8 cellular contexts compared by ENCODE assay signal in genomic region chr9:125190371-125190801, GRCh38. TPM values are rescaled to one million over a fixed set of nuclear protein-coding genes. Genes with fewer than 3 reads are reported as not detected.
DNase-seq lines count a peak whose midpoint lies in the region; ATAC-seq and TF ChIP-seq lines count a peak whose summit lies in the region.

No MANE protein-coding gene starts in this region.

- 90% methylated on average over 2 of the region's 13 CpGs; no CpG with 5 or more reads in 1 of the 2 experiments for WGBS in IMR-90 (ENCODE audit: extremely low coverage in 2 of 2, insufficient read length in 1 of 2), 2 experiments

- H3K36me3 ChIP-seq in IMR-90 (ENCODE audit: control insufficient read depth, insufficient read depth, low read length) = no peaks in the 10 kb centered on the region

- peak overlapping the region; percentile 58 for H2AK9ac ChIP-seq in IMR-90 (replicated peaks; ENCODE audit: low read depth, low read length, poor library complexity)

- H3K18ac ChIP-seq in IMR-90 (ENCODE audit: low read depth, low read length) = no peak overlapping the region

- H3K9ac ChIP-seq in IMR-90 (ENCODE audit: low read depth, low read length) = peak overlapping the region; percentile 91

- H4K8ac ChIP-seq in IMR-90 (ENCODE audit: low read depth in 2 of 2, low read length in 2 of 2) = peak overlapping the region; percentile 91 to 97

- in situ Hi-C loops in IMR-90 (cut with MboI; ENCODE audit: low sequenced_read_pairs) (no loop called here), KBM-7 (cut with MboI; ENCODE audit: low pct_unique_long_range_greater_than_20kb, low sequenced_read_pairs) (no loop called here)

- POLR2A ChIA-PET in IMR-90 (lab: Charles Lee; ENCODE audit: unreplicated experiment) = no interaction called here
- POLR2A ChIA-PET in activated naive CD8-positive, alpha-beta T cell treated with anti-CD3 and anti-CD28 coated beads, Interleukin-2, amount 10 ng/mL, durations not matched to agents 7 days and 5 days (lab: Charles Lee) = interaction anchor here (0.6 to 2.1 kb wide), 8 partner anchors 8 to 494 kb away, joined by 3 to 29 read pairs (median 4); partner anchors contain the start of genes ARPC5L, GOLGA1, HSPA5 and RABEPK

- H3K4ac ChIP-seq in IMR-90 (ENCODE audit: low read depth, low read length) = peak overlapping the region; percentile 67

- no peaks in the 10 kb centered on the region for H3K27me3 ChIP-seq in IMR-90 (ENCODE audit: control insufficient read depth, insufficient read depth, low read length)

- H3K4me3 ChIP-seq in IMR-90 (ENCODE audit: insufficient read depth, low read depth, low read length) = peak overlapping the region; percentile 63

- no peak overlapping the region for H2BK120ac ChIP-seq in IMR-90 (ENCODE audit: low read depth, low read length)

- peaks cover 4% of the 10 kb centered on the region; the same call in 1 of the 2 replicates for H3K4me1 ChIP-seq in IMR-90 (ENCODE audit: control insufficient read depth, insufficient read depth, low read length)

- peaks cover 35% of the 10 kb centered on the region for H3K4me1 Mint-ChIP-seq in CD14-positive monocyte
- H3K4me1 Mint-ChIP-seq in activated naive CD8-positive, alpha-beta T cell treated with anti-CD3 and anti-CD28 coated beads, Interleukin-2, amount 10 ng/mL, durations not matched to agents 7 days and 5 days = peaks cover 36% of the 10 kb centered on the region
- peaks cover 6 to 29% of the 10 kb centered on the region in 2 donors for H3K4me1 Mint-ChIP-seq in stimulated activated naive B cell treated with anti-CD40 and anti-IgM and Interleukin-4, amounts not matched to agents 10 μg/mL and 1 μg/mL and 100 μg/mL, for 72 hours

- peak; percentile 3 for ATAC-seq in IMR-90 (ENCODE audit: low read depth)
- no peak for ATAC-seq in activated naive CD8-positive, alpha-beta T cell treated with anti-CD3 and anti-CD28 coated beads, Interleukin-2, amount 10 ng/mL, durations not matched to agents 7 days and 5 days (ENCODE audit: low read depth)
- ATAC-seq in stimulated activated naive B cell treated with anti-CD40 and anti-IgM and Interleukin-4, amounts not matched to agents 10 μg/mL and 1 μg/mL and 100 μg/mL, for 72 hours (replicated peaks) = peak; percentile 2 to 5
- no peak for ATAC-seq in HG03378 (IDR thresholded peaks at IDR 0.05; ENCODE audit: unreplicated experiment)
- ATAC-seq in HG02938 (IDR thresholded peaks at IDR 0.05; ENCODE audit: unreplicated experiment) = no peak

- peak overlapping the region; percentile 45; the same call in 1 of the 2 replicates for H2AK5ac ChIP-seq in IMR-90 (ENCODE audit: low read depth, low read length)

- H3K79me1 ChIP-seq in IMR-90 (ENCODE audit: low read depth in 1 of 2, low read length in 2 of 2) = peaks cover 5 to 34% of the 10 kb centered on the region in 2 experiments; a peak in 3 of 4 replicates

- H3K27me3 Mint-ChIP-seq in CD14-positive monocyte (ENCODE audit: low read depth in 3 of 3) = peaks cover 0 to 1% (median 0%) of the 10 kb centered on the region in 3 donors
- no peaks in the 10 kb centered on the region for H3K27me3 Mint-ChIP-seq in activated naive CD8-positive, alpha-beta T cell treated with anti-CD3 and anti-CD28 coated beads, Interleukin-2, amount 10 ng/mL, durations not matched to agents 7 days and 5 days
- H3K27me3 Mint-ChIP-seq in stimulated activated naive B cell treated with anti-CD40 and anti-IgM and Interleukin-4, amounts not matched to agents 10 μg/mL and 1 μg/mL and 100 μg/mL, for 72 hours = no peaks in the 10 kb centered on the region

- peak overlapping the region; percentile 67 for H2BK5ac ChIP-seq in IMR-90 (ENCODE audit: low read depth, low read length, poor library complexity, severe bottlenecking)

- H3K9me3 Mint-ChIP-seq in CD14-positive monocyte = no peaks in the 10 kb centered on the region
- no peaks in the 10 kb centered on the region for H3K9me3 Mint-ChIP-seq in activated naive CD8-positive, alpha-beta T cell treated with anti-CD3 and anti-CD28 coated beads, Interleukin-2, amount 10 ng/mL, durations not matched to agents 7 days and 5 days
- no peaks in the 10 kb centered on the region for H3K9me3 Mint-ChIP-seq in stimulated activated naive B cell treated with anti-CD40 and anti-IgM and Interleukin-4, amounts not matched to agents 10 μg/mL and 1 μg/mL and 100 μg/mL, for 72 hours

- no peaks in the 10 kb centered on the region; the same call in 1 of the 2 replicates for H3K9me1 ChIP-seq in IMR-90 (ENCODE audit: insufficient read depth, low read length)

- peak overlapping the region; percentile 65 for H3K4me2 ChIP-seq in IMR-90 (ENCODE audit: low read depth, low read length)

- H3K23ac ChIP-seq in IMR-90 (ENCODE audit: low read depth, low read length) = peak overlapping the region; percentile 64

- H3K56ac ChIP-seq in IMR-90 (ENCODE audit: extremely low read depth, insufficient read depth, low read length) = peak overlapping the region; percentile 91; the same call in 1 of the 2 replicates

- H3K4me3 Mint-ChIP-seq in CD14-positive monocyte = peak overlapping the region; percentile 94 to 95
- H3K4me3 Mint-ChIP-seq in activated naive CD8-positive, alpha-beta T cell treated with anti-CD3 and anti-CD28 coated beads, Interleukin-2, amount 10 ng/mL, durations not matched to agents 7 days and 5 days = peak overlapping the region; percentile 96
- peak overlapping the region; percentile 93 to 98 for H3K4me3 Mint-ChIP-seq in stimulated activated naive B cell treated with anti-CD40 and anti-IgM and Interleukin-4, amounts not matched to agents 10 μg/mL and 1 μg/mL and 100 μg/mL, for 72 hours

- dilution Hi-C loops in IMR-90 (cut with HindIII; ENCODE audit: low sequenced_read_pairs, unreplicated experiment) = no loop called here

- peak overlapping the region; percentile 78 for H3K14ac ChIP-seq in IMR-90 (replicated peaks; ENCODE audit: low read depth, low read length)

- no peaks in the 10 kb centered on the region for H3K9me3 ChIP-seq in IMR-90 (ENCODE audit: control insufficient read depth, insufficient read depth, low read length)

- H3K27ac ChIP-seq in IMR-90 (ENCODE audit: insufficient read depth, low read length) = peak overlapping the region; percentile 77

- H3K36me3 Mint-ChIP-seq in CD14-positive monocyte = peaks cover 2 to 14% of the 10 kb centered on the region in 2 donors
- H3K36me3 Mint-ChIP-seq in activated naive CD8-positive, alpha-beta T cell treated with anti-CD3 and anti-CD28 coated beads, Interleukin-2, amount 10 ng/mL, durations not matched to agents 7 days and 5 days = no peaks in the 10 kb centered on the region
- H3K36me3 Mint-ChIP-seq in stimulated activated naive B cell treated with anti-CD40 and anti-IgM and Interleukin-4, amounts not matched to agents 10 μg/mL and 1 μg/mL and 100 μg/mL, for 72 hours = peaks cover 0 to 4% of the 10 kb centered on the region in 2 donors

- no peak for TF ChIP-seq RAD21 in IMR-90 (IDR thresholded peaks at IDR 0.05; ENCODE audit: low read length)

- no peak overlapping the region for H2BK15ac ChIP-seq in IMR-90 (ENCODE audit: low read depth, low read length)

- BruUV-seq in IMR-90 (replicated peaks; lab: Mats Ljungman, UMichigan) = no TSS peak

- no peak for TF ChIP-seq CTCF in CD14-positive monocyte (IDR thresholded peaks at IDR 0.05)
- TF ChIP-seq CTCF in IMR-90 (conservative IDR thresholded peaks at IDR 0.05; ENCODE audit: low read depth, low read length) = no peak

- peak overlapping the region; percentile 33 for H4K5ac ChIP-seq in IMR-90 (ENCODE audit: low read depth, low read length)

- H4K91ac ChIP-seq in IMR-90 (ENCODE audit: insufficient read depth, low read depth, low read length) = peak overlapping the region; percentile 87; the same call in 1 of the 2 replicates

- peak overlapping the region; percentile 88 for H2AFZ ChIP-seq in IMR-90 (replicated peaks; ENCODE audit: low read length, poor library complexity)

- H4K20me1 ChIP-seq in IMR-90 (ENCODE audit: insufficient read depth, low read length) = peaks cover 25% of the 10 kb centered on the region

- intact Hi-C loops in CD14-positive monocyte (cut with micrococcal nuclease) (loop anchor here in 1 of 2 donors (10.0 kb wide), 1 partner anchor 74 kb away; the partner anchor contains the start of gene GAPVD1), IMR-90 (cut with micrococcal nuclease) (no loop called here)

- peak overlapping the region; percentile 86 to 95 (median 93) for H3K27ac Mint-ChIP-seq in CD14-positive monocyte
- peak overlapping the region; percentile 96 for H3K27ac Mint-ChIP-seq in activated naive CD8-positive, alpha-beta T cell treated with anti-CD3 and anti-CD28 coated beads, Interleukin-2, amount 10 ng/mL, durations not matched to agents 7 days and 5 days
- H3K27ac Mint-ChIP-seq in stimulated activated naive B cell treated with anti-CD40 and anti-IgM and Interleukin-4, amounts not matched to agents 10 μg/mL and 1 μg/mL and 100 μg/mL, for 72 hours = peak overlapping the region; percentile 95

- no peak for TF ChIP-seq POLR2A in IMR-90 (IDR thresholded peaks at IDR 0.05; ENCODE audit: low read depth, low read length)

- no peak overlapping the region for H2BK20ac ChIP-seq in IMR-90 (ENCODE audit: low read depth, low read length)

- DNase-seq in CD14-positive monocyte (ENCODE audit: low spot score) = no peak
- no peak for DNase-seq in IMR-90
- DNase-seq in activated naive CD8-positive, alpha-beta T cell treated with anti-CD3 and anti-CD28 coated beads, Interleukin-2, amount 10 ng/mL, durations not matched to agents 7 days and 5 days = peak; percentile 45
- DNase-seq in iris pigment epithelial cell (ENCODE audit: low read depth) = peak; percentile 9
- no peak for DNase-seq in stimulated activated naive B cell treated with anti-CD40 and anti-IgM and Interleukin-4, amounts not matched to agents 10 μg/mL and 1 μg/mL and 100 μg/mL, for 72 hours
- DNase-seq in KBM-7 = no peak

- CTCF ChIA-PET in IMR-90 (lab: Yijun Ruan, JAX) = no interaction called here

RNA-seq across cellular contexts. Expression of gene PPP6C, which starts 0.8 kb away (rescaled TPM):
- 10 to 100 TPM; 36.9 to 48.1 TPM for polyA plus RNA-seq in CD14-positive monocyte
- 15.4 and 27.5 TPM in 2 replicates for total RNA-seq in IMR-90 (2012; rRNA removed)
- polyA plus RNA-seq in IMR-90 (2012; rRNA removed) = 12.9 and 14.5 TPM in 2 replicates
- 3.5 and 3.9 TPM in 2 replicates for polyA plus RNA-seq in IMR-90 (2012; cell fraction: cytosol; rRNA removed)
- 1.6 and 7.7 TPM in 2 replicates for polyA plus RNA-seq in IMR-90 (2012; cell fraction: nucleus; rRNA removed; ENCODE audit: low replicate concordance)
- 10 to 100 TPM; 48.8 to 50.4 TPM for total RNA-seq in activated naive CD8-positive, alpha-beta T cell treated with anti-CD3 and anti-CD28 coated beads, Interleukin-2, amount 10 ng/mL, durations not matched to agents 7 days and 5 days

RNA-seq across cellular contexts. Expression of gene RABEPK, which starts 10.0 kb away (rescaled TPM):
- polyA plus RNA-seq in CD14-positive monocyte (10 to 100 TPM; 17.5 to 18.5 TPM), IMR-90 (2012; rRNA removed) (43.9 and 44.6 TPM in 2 replicates)
- 49.7 and 59.7 TPM in 2 replicates for total RNA-seq in IMR-90 (2012; rRNA removed)
- 33.0 and 37.2 TPM in 2 replicates for polyA plus RNA-seq in IMR-90 (2012; cell fraction: cytosol; rRNA removed)
- polyA plus RNA-seq in IMR-90 (2012; cell fraction: nucleus; rRNA removed; ENCODE audit: low replicate concordance) = 23.4 and 31.8 TPM in 2 replicates
- total RNA-seq in activated naive CD8-positive, alpha-beta T cell treated with anti-CD3 and anti-CD28 coated beads, Interleukin-2, amount 10 ng/mL, durations not matched to agents 7 days and 5 days = 10 to 100 TPM in 1 of 2 experiments, 1 to 10 TPM in 1; 9.9 to 12.3 TPM

RNA-seq across cellular contexts. Expression of gene SCAI, which starts 47.1 kb away (rescaled TPM):
- polyA plus RNA-seq in CD14-positive monocyte (under 1 TPM; 0.76 to 0.84 TPM), IMR-90 (2012; rRNA removed) (2.5 and 3.6 TPM in 2 replicates)
- 13.3 and 14.5 TPM in 2 replicates for total RNA-seq in IMR-90 (2012; rRNA removed)
- polyA plus RNA-seq in IMR-90 (2012; cell fraction: cytosol; rRNA removed) = 0.79 and 1.1 TPM in 2 replicates
- 1.5 and 12.2 TPM in 2 replicates for polyA plus RNA-seq in IMR-90 (2012; cell fraction: nucleus; rRNA removed; ENCODE audit: low replicate concordance)
- 10 to 100 TPM; 12.6 to 12.8 TPM for total RNA-seq in activated naive CD8-positive, alpha-beta T cell treated with anti-CD3 and anti-CD28 coated beads, Interleukin-2, amount 10 ng/mL, durations not matched to agents 7 days and 5 days

RNA-seq across cellular contexts. Expression of gene HSPA5, which starts 50.8 kb away (rescaled TPM):
- polyA plus RNA-seq in CD14-positive monocyte (100 to 1,000 TPM; 105 to 156 TPM), IMR-90 (2012; rRNA removed) (391 and 419 TPM in 2 replicates)
- total RNA-seq in IMR-90 (2012; rRNA removed) = 118 and 147 TPM in 2 replicates
- 180 and 209 TPM in 2 replicates for polyA plus RNA-seq in IMR-90 (2012; cell fraction: cytosol; rRNA removed)
- polyA plus RNA-seq in IMR-90 (2012; cell fraction: nucleus; rRNA removed; ENCODE audit: low replicate concordance) = 99.1 and 172 TPM in 2 replicates
- total RNA-seq in activated naive CD8-positive, alpha-beta T cell treated with anti-CD3 and anti-CD28 coated beads, Interleukin-2, amount 10 ng/mL, durations not matched to agents 7 days and 5 days = 10 to 100 TPM; 77.4 to 81.3 TPM

Comparison
In these comparisons a context has a peak if more than half of its experiments do, and no peak if none do; other contexts are left out.
1. DNase-seq: peak in activated naive CD8-positive, alpha-beta T cell treated with anti-CD3 and anti-CD28 coated beads, Interleukin-2, amount 10 ng/mL, durations not matched to agents 7 days and 5 days (single experiment) and iris pigment epithelial cell (single experiment); none in CD14-positive monocyte (single experiment), IMR-90 (single experiment), stimulated activated naive B cell treated with anti-CD40 and anti-IgM and Interleukin-4, amounts not matched to agents 10 μg/mL and 1 μg/mL and 100 μg/mL, for 72 hours (single experiment) and KBM-7 (single experiment).
2. ATAC-seq: peak in IMR-90 (single experiment) and stimulated activated naive B cell treated with anti-CD40 and anti-IgM and Interleukin-4, amounts not matched to agents 10 μg/mL and 1 μg/mL and 100 μg/mL, for 72 hours (2 of 2); none in activated naive CD8-positive, alpha-beta T cell treated with anti-CD3 and anti-CD28 coated beads, Interleukin-2, amount 10 ng/mL, durations not matched to agents 7 days and 5 days (single experiment), HG03378 (single experiment) and HG02938 (single experiment).
3. Peak in every context shown above with its lines, with median percentiles within 50 percentile points of each other: H3K27ac Mint-ChIP-seq and H3K4me3 Mint-ChIP-seq.